12 cellular contexts compared by ENCODE assay signal in the genomic region with DNA sequence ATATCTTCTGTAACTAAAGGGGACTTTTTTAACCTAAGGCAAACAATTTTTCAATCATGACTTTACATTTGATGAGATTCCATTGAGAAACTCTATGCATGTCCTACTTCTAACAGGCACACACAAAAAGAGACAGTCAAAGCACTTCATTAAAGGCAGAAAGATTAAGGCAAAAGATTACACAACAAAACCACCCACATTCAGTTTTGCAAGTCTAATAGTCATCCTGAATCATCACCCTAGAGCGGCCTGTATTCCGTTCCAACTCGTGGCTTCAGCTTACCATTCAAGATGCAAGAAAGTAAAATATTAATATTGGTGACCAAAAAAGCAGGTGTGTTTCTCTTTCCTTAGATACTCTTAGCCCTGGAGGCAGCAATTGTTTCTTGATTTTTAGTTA.
A peak's percentile ranks its signal among the peaks of the same experiment; 100 is the strongest.
DNase-seq lines count a peak whose midpoint lies in the region; ATAC-seq and TF ChIP-seq lines count a peak whose summit lies in the region.
"Had no signal": no experiment of that assay in that cellular context is flagged by ENCODE, and none has a peak within 500 bp of the region (broad histone marks: within the 10 kb centered on the region; RNA-seq: fewer than 3 reads in every experiment).

No MANE protein-coding gene starts in this region.

- no peak overlapping the region; the same call in 1 of the 2 replicates for H3K4me3 Mint-ChIP-seq in HFFc6
- H3K4me3 Mint-ChIP-seq: neural crest cell had no signal

- H3K4me1 ChIP-seq in foreskin keratinocyte: peaks cover 48% of the 10 kb centered on the region

- CTCF ChIA-PET in AG04449 (lab: Yijun Ruan, JAX): interaction anchor here (1.1 kb wide), 1 partner anchor 10 kb away, joined by 3 read pairs; no protein-coding TSS in a partner anchor

- H3K36me3 Mint-ChIP-seq in HFFc6 (ENCODE audit: low read depth): no peaks in the 10 kb centered on the region

- peaks cover 29% of the 10 kb centered on the region for H3K4me1 Mint-ChIP-seq in HFFc6 (ENCODE audit: low read depth)
- H3K4me1 Mint-ChIP-seq: neural crest cell had no signal

- H3K27ac Mint-ChIP-seq in HFFc6: peak overlapping the region; percentile 42

- TF ChIP-seq CTCF in AG04449 (IDR thresholded peaks at IDR 0.05; ENCODE audit: insufficient read depth, low read length, missing control alignments) (no peak), HFFc6 (IDR thresholded peaks at IDR 0.05) (no peak), foreskin keratinocyte (conservative IDR thresholded peaks at IDR 0.05) (no peak)

- DNase-seq in AG04449 (ENCODE audit: low read depth, low spot score) (peak; percentile 85), HFFc6 (peak; percentile 86), SKM-1 treated with dmso at 0.1 percent for 144 hours (lab: John Stamatoyannopoulos, UW; ENCODE audit: unreplicated experiment) (peak; percentile 72), foreskin keratinocyte (peak; percentile 93 to 97), HuH-7.5 (ENCODE audit: low spot score) (no peak), activated gamma-delta T cell (lab: John Stamatoyannopoulos, UW) (no peak)
- DNase-seq in stimulated activated CD8-positive, alpha-beta memory T cell treated with anti-CD3 and anti-CD28 coated beads, Interleukin-4, amount 100 ng/mL, for 48 hours: no peak
- DNase-seq: activated CD4-positive, CD25-positive, alpha-beta regulatory T cell; COR-L47; NCI-H748 treated with DMSO at 0.1 percent for 48 hours had no signal

- H3K9me3 Mint-ChIP-seq in HFFc6: no peaks in the 10 kb centered on the region
- H3K9me3 Mint-ChIP-seq: neural crest cell had no signal

- POLR2A ChIA-PET in AG04449 (lab: Yijun Ruan, JAX): no interaction called here

- no peaks in the 10 kb centered on the region; the same call in none of the 2 replicates for H3K27me3 Mint-ChIP-seq in HFFc6 (ENCODE audit: insufficient read depth)

- H3K4me3 ChIP-seq in AG04449 (ENCODE audit: low read depth, low read length): no peak overlapping the region

- H3K27me3 ChIP-seq in foreskin keratinocyte: no peaks in the 10 kb centered on the region

- ATAC-seq in foreskin keratinocyte: peak; percentile 97
- ATAC-seq in HG02852 (IDR thresholded peaks at IDR 0.05; ENCODE audit: unreplicated experiment): no peak

- peak overlapping the region; percentile 66 for H3K27ac ChIP-seq in foreskin keratinocyte

Comparison
In these comparisons a context has a peak if more than half of its experiments do, and no peak if none do; other contexts are left out.
1. DNase-seq: peak in AG04449 (single experiment), HFFc6 (single experiment), SKM-1 treated with dmso at 0.1 percent for 144 hours (single experiment) and foreskin keratinocyte (2 of 2); none in stimulated activated CD8-positive, alpha-beta memory T cell treated with anti-CD3 and anti-CD28 coated beads, Interleukin-4, amount 100 ng/mL, for 48 hours (single experiment), HuH-7.5 (single experiment) and activated gamma-delta T cell (single experiment).